In the genomic region with DNA sequence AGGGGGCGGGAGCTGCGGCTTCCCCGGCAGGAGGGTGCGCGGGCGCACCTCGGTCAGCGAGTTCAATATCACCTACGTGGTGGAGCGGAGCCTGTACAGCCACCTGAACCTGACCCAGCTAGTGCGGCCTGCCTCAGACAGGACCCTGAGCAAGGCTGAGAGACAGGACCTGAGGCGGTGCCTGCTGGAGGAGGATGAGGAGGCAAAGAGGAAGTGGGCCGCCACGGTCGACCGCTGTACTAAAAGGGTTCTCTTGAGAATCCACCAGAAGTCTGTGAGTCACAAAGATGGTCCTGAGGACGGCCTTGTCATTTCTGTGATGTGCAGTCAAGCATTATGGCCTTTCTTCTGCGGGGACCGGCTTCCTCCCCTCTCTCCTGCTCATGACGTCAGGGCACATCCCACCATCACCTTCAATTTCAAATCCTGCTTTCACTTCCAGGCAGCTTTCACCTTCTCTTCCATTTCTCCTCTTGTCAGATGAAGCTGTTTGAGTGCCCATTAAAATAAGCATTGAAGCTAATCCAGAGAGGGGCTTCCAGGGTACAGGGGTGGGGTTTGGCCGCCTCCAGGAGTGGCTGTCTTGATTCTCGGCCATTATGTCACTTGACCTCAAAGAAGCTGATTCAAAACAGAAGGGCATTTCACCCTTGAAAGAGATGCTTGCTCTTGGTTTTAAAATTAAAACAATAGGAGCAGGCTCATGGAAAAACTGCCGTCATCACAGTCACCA, we compare ENCODE assay signal across 10 cellular contexts.
DNase-seq lines count a peak whose midpoint lies in the region; ATAC-seq lines count a peak whose summit lies in the region.
"Had no signal": no experiment of that assay in that cellular context is flagged by ENCODE, and none has a peak within 500 bp of the region (broad histone marks: within the 10 kb centered on the region; RNA-seq: fewer than 3 reads in every experiment).

No MANE protein-coding gene starts in this region.

- H3K27me3 Mint-ChIP-seq in T-helper 1 cell treated with Interleukin-12 subunit alpha and Interleukin-12 subunit beta and Interleukin-4 antibody, amounts not matched to agents 30 μg/mL and 1 μg/mL, for 36 hours (ENCODE audit: low read depth) = no peaks in the 10 kb centered on the region

- ATAC-seq in HG02943 (IDR thresholded peaks at IDR 0.05; ENCODE audit: low read depth, unreplicated experiment) = peak; percentile 92
- ATAC-seq: A549 had no signal

- no peaks in the 10 kb centered on the region for H3K4me1 Mint-ChIP-seq in T-helper 1 cell treated with Interleukin-12 subunit alpha and Interleukin-12 subunit beta and Interleukin-4 antibody, amounts not matched to agents 30 μg/mL and 1 μg/mL, for 36 hours (ENCODE audit: low read depth)

- H3K27ac Mint-ChIP-seq in T-helper 1 cell treated with Interleukin-12 subunit alpha and Interleukin-12 subunit beta and Interleukin-4 antibody, amounts not matched to agents 30 μg/mL and 1 μg/mL, for 36 hours = peak overlapping the region; percentile 18

- H3K4me3 ChIP-seq in SK-N-MC = no peak overlapping the region
- H3K4me3 ChIP-seq: A549 had no signal

- H3K9me3 ChIP-seq in SK-N-MC (ENCODE audit: low read depth, low read length) = no peaks in the 10 kb centered on the region
- H3K9me3 ChIP-seq: A549 had no signal

- no peak overlapping the region for H3K4me3 Mint-ChIP-seq in T-helper 1 cell treated with Interleukin-12 subunit alpha and Interleukin-12 subunit beta and Interleukin-4 antibody, amounts not matched to agents 30 μg/mL and 1 μg/mL, for 36 hours

- H3K9ac ChIP-seq in SK-N-MC (ENCODE audit: insufficient read length) = no peak overlapping the region
- H3K9ac ChIP-seq: KMS-11 had no signal

- no peak for DNase-seq in T-helper 1 cell
- DNase-seq in SK-N-MC (ENCODE audit: low read depth, low spot score) = no peak
- DNase-seq in substantia nigra (lab: John Stamatoyannopoulos, UW) = peak in 3 of 49 donors; percentile 28 to 46 (median 34)
- no peak for DNase-seq in AML-193 (lab: John Stamatoyannopoulos, UW)
- DNase-seq in NCI-H1092 treated with DMSO at 0.1 percent for 48 hours (lab: John Stamatoyannopoulos, UW) = no peak
- no peak for DNase-seq in kidney tubule cell (ENCODE audit: low spot score)

- no peaks in the 10 kb centered on the region for H3K36me3 Mint-ChIP-seq in T-helper 1 cell treated with Interleukin-12 subunit alpha and Interleukin-12 subunit beta and Interleukin-4 antibody, amounts not matched to agents 30 μg/mL and 1 μg/mL, for 36 hours (ENCODE audit: low read depth)

- H3K36me3 ChIP-seq in SK-N-MC (ENCODE audit: insufficient read depth, low read length) = peaks cover 17% of the 10 kb centered on the region

- H3K27ac ChIP-seq in SK-N-MC (0 out of 2 replicates have a peak overlapping the region, but pooled peaks have one; percentile 26), substantia nigra (ENCODE audit: low read depth, low read length, poor library complexity, severe bottlenecking) (peak overlapping the region; percentile 73)
- H3K27ac ChIP-seq: A549, KMS-11 had no signal

- H3K9me3 Mint-ChIP-seq in T-helper 1 cell treated with Interleukin-12 subunit alpha and Interleukin-12 subunit beta and Interleukin-4 antibody, amounts not matched to agents 30 μg/mL and 1 μg/mL, for 36 hours = no peaks in the 10 kb centered on the region
